Comparison of ENCODE assay signal across 32 cellular contexts in the genomic region with DNA sequence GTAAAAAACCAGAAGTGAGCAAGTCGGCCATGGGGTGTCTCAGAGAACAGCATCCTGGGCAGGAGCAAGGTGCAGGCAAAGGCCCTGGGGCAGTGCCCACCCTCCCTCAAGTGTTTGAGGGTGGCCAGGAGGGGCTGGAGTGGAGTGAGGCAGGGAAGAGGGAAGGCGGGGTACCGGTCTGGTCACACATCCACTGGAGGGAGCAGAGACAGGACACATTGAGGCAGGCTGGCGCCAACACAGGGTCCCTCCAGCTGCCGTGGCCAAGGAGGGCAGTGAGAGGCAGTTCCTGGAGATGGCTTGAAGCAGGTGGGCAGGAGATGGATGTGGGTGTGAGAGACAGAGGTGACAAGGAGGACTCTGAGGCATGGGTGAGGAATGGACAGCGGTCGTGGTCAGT. TPM values are rescaled to one million over a fixed set of nuclear protein-coding genes. Genes with fewer than 3 reads are reported as not detected.
"Had no signal": no experiment of that assay in that cellular context is flagged by ENCODE, and none has a peak within 500 bp of the region (broad histone marks: within the 10 kb centered on the region; RNA-seq: fewer than 3 reads in every experiment).

No MANE protein-coding gene starts in this region.

- H3K36me3 ChIP-seq: heart left ventricle, left ventricle myocardium inferior, right atrium auricular region, right lobe of liver, suprapubic skin, thoracic aorta, tibial artery, uterus had no signal

- H3K27me3 Mint-ChIP-seq: naive thymus-derived CD8-positive, alpha-beta T cell; progenitor cell of endocrine pancreas; stimulated activated naive CD8-positive, alpha-beta T cell treated with anti-CD3 and anti-CD28 coated beads, Interleukin-15, Interleukin-2, amounts not matched to agents 100 ng/mL and 50 ng/mL, for 24 hours had no signal

- H3K27ac Mint-ChIP-seq: immature natural killer cell; memory B cell; naive thymus-derived CD8-positive, alpha-beta T cell; nephron; progenitor cell of endocrine pancreas; stimulated activated naive CD8-positive, alpha-beta T cell treated with anti-CD3 and anti-CD28 coated beads, Interleukin-15, Interleukin-2, amounts not matched to agents 100 ng/mL and 50 ng/mL, for 24 hours had no signal

- H3K36me3 Mint-ChIP-seq: immature natural killer cell; memory B cell; naive thymus-derived CD8-positive, alpha-beta T cell had no signal

- DNase-seq: heart left ventricle; hypothalamus; immature natural killer cell; left ventricle myocardium inferior; naive thymus-derived CD8-positive, alpha-beta T cell; nucleus accumbens; right lobe of liver; stimulated activated CD4-positive, alpha-beta T cell treated with anti-CD3 and anti-CD28 coated beads, Interleukin-1b, Interleukin-23, amount 100 ng/mL, for 48 hours; stimulated activated CD4-positive, alpha-beta T cell treated with anti-CD3 and anti-CD28 coated beads, Interleukin-2, amount 100 ng/mL, for 48 hours; stimulated activated naive CD4-positive, alpha-beta T cell; trophoblast cell; uterus had no signal

- H3K27ac ChIP-seq: heart left ventricle, left ventricle myocardium inferior, parathyroid adenoma, right atrium auricular region, right lobe of liver, suprapubic skin, thoracic aorta, tibial artery, uterus had no signal

- H3K9me3 ChIP-seq: heart left ventricle, left ventricle myocardium inferior, right atrium auricular region, right lobe of liver, suprapubic skin, thoracic aorta, tibial artery, uterus had no signal

- H3K27me3 ChIP-seq: heart left ventricle, right atrium auricular region, right lobe of liver, suprapubic skin, uterus had no signal

- H3K4me1 Mint-ChIP-seq: immature natural killer cell; naive thymus-derived CD8-positive, alpha-beta T cell; nephron; neural crest cell had no signal

- H3K9me3 Mint-ChIP-seq: immature natural killer cell; memory B cell; naive thymus-derived CD8-positive, alpha-beta T cell; nephron; neural crest cell; stimulated activated naive CD8-positive, alpha-beta T cell treated with anti-CD3 and anti-CD28 coated beads, Interleukin-15, Interleukin-2, amounts not matched to agents 100 ng/mL and 50 ng/mL, for 24 hours had no signal

- H3K4me3 ChIP-seq: heart left ventricle, left ventricle myocardium inferior, right atrium auricular region, right lobe of liver, smooth muscle cell, suprapubic skin, thoracic aorta, tibial artery, uterus had no signal

- H3K4me3 Mint-ChIP-seq: immature natural killer cell; memory B cell; naive thymus-derived CD8-positive, alpha-beta T cell; nephron; neural crest cell; stimulated activated naive CD8-positive, alpha-beta T cell treated with anti-CD3 and anti-CD28 coated beads, Interleukin-15, Interleukin-2, amounts not matched to agents 100 ng/mL and 50 ng/mL, for 24 hours had no signal

- ATAC-seq: heart left ventricle; naive thymus-derived CD8-positive, alpha-beta T cell; right lobe of liver had no signal

- H3K4me1 ChIP-seq: heart left ventricle, left ventricle myocardium inferior, parathyroid adenoma, right atrium auricular region, right lobe of liver, suprapubic skin, tibial artery, uterus had no signal

RNA-seq across cellular contexts. Expression of a gene that starts 29.8 kb away (rescaled TPM):
- total RNA-seq: heart left ventricle; kidney epithelial cell; left ventricle myocardium inferior; lower leg skin; lung microvascular endothelial cell; mesenteric fat pad; naive thymus-derived CD8-positive, alpha-beta T cell; neural crest cell; osteocyte; progenitor cell of endocrine pancreas; pulmonary artery endothelial cell; right atrium auricular region; skeletal muscle tissue; smooth muscle cell; subcutaneous adipose tissue; suprapubic skin; thoracic aorta; ureter had no signal
